In the genomic region with DNA sequence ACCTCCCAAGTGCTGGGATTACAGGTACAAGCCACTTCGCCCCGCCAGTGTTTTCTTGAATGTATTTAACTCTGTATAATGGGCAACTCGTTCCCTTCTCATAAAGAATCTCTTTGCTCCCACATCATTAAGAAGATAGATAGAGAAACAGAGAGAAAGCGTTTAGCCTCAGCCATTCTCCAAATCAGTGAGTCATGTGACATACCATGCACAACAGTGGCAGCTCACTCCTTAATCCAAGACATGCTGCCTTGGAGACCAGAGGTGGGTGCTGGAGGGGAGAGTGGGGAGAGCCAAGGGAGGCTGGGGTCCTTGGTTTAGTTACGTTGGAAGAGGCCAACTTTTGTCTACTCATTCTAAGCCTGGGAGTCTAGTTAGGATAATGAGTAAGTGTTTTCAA, we compare ENCODE assay signal across 19 cellular contexts. TPM values are rescaled to one million over a fixed set of nuclear protein-coding genes. Genes with fewer than 3 reads are reported as not detected.
DNase-seq lines count a peak whose midpoint lies in the region; ATAC-seq, FAIRE-seq and TF ChIP-seq lines count a peak whose summit lies in the region.
"Had no signal": no experiment of that assay in that cellular context is flagged by ENCODE, and none has a peak within 500 bp of the region (broad histone marks: within the 10 kb centered on the region; RNA-seq: fewer than 3 reads in every experiment).

No MANE protein-coding gene starts in this region.

- no peak overlapping the region for H2BK120ac ChIP-seq in neuronal stem cell (ENCODE audit: low read depth, low read length)

- H3K4me3 Mint-ChIP-seq in activated CD4-positive, alpha-beta memory T cell treated with anti-CD3 and anti-CD28 coated beads for 36 hours, result no peak overlapping the region
- H3K4me3 Mint-ChIP-seq: CD4-positive, alpha-beta memory T cell; HFFc6 had no signal

- no peak overlapping the region for H3K9ac ChIP-seq in K562 (ENCODE audit: insufficient read depth in 1 of 2, low read depth in 2 of 2, low read length in 2 of 2)
- H3K9ac ChIP-seq in neuronal stem cell (ENCODE audit: low read depth, low read length, poor library complexity), result no peak overlapping the region

- H3K4me1 Mint-ChIP-seq in activated CD4-positive, alpha-beta memory T cell treated with anti-CD3 and anti-CD28 coated beads for 36 hours (ENCODE audit: low read depth), result peaks cover 3% of the 10 kb centered on the region

- FAIRE-seq in K562 (lab: Jason Lieb, UNC), result no peak
- FAIRE-seq: GM12891, GM18507, H54 had no signal

- TF ChIP-seq RAD21 in K562 (CRISPR knock-in tag; conservative IDR thresholded peaks at IDR 0.05 in 1 of 2, IDR thresholded peaks at IDR 0.05 in 1 of 2), result no peak

- POLR2A ChIA-PET in Panc1 (lab: Charles Lee), result no interaction called here
- POLR2A ChIA-PET in K562 (lab: Yijun Ruan, JAX), result interaction anchor here (0.7 to 1.7 kb wide), 5 partner anchors 11 to 99 kb away, joined by 3 to 6 read pairs (median 4); no protein-coding TSS in a partner anchor
- POLR2A ChIA-PET in activated CD4-positive, alpha-beta memory T cell treated with anti-CD3 and anti-CD28 coated beads for 36 hours (lab: Charles Lee), result no interaction called here

- H2BK12ac ChIP-seq in neuronal stem cell (ENCODE audit: low read length), result no peak overlapping the region

- TF ChIP-seq EP300 in K562 (IDR thresholded peaks at IDR 0.05; ENCODE audit: low read length), result no peak

- H3K36me3 Mint-ChIP-seq in activated CD4-positive, alpha-beta memory T cell treated with anti-CD3 and anti-CD28 coated beads for 36 hours, result no peaks in the 10 kb centered on the region
- H3K36me3 Mint-ChIP-seq: CD4-positive, alpha-beta memory T cell had no signal

- H3K27me3 ChIP-seq in Panc1 (ENCODE audit: control insufficient read depth, insufficient read depth, low read length) (no peaks in the 10 kb centered on the region), K562 (ENCODE audit: control insufficient read depth in 2 of 2, insufficient read depth in 2 of 2, low read length in 2 of 2) (no peaks in the 10 kb centered on the region), neuronal stem cell (ENCODE audit: control insufficient read depth in 3 of 3, insufficient read depth in 3 of 3, low read depth in 1 of 3, low read length in 3 of 3) (peaks cover 0 to 2% (median 0%) of the 10 kb centered on the region in 3 experiments), testis (no peaks in the 10 kb centered on the region)

- H3K9me3 ChIP-seq in Panc1 (ENCODE audit: control insufficient read depth, insufficient read depth, low read depth, low read length) (no peaks in the 10 kb centered on the region), K562 (replicated peaks; ENCODE audit: control insufficient read depth, insufficient read depth, low read depth, low read length) (no peaks in the 10 kb centered on the region), neuronal stem cell (replicated peaks in 1 of 2; ENCODE audit: control insufficient read depth in 2 of 2, insufficient read depth in 1 of 2, low read depth in 1 of 2, low read length in 2 of 2) (no peaks in the 10 kb centered on the region), testis (no peaks in the 10 kb centered on the region)
- H3K9me3 ChIP-seq: HAP-1 had no signal

- H4K91ac ChIP-seq in neuronal stem cell (ENCODE audit: low read depth, low read length, poor library complexity), result no peak overlapping the region

- no peaks in the 10 kb centered on the region for H3K79me2 ChIP-seq in K562 (ENCODE audit: control insufficient read depth, insufficient read depth, low read length)

- H2AK5ac ChIP-seq in neuronal stem cell (ENCODE audit: low read depth, low read length), result peak overlapping the region; percentile 36

- H3K18ac ChIP-seq in neuronal stem cell (ENCODE audit: low read length), result no peak overlapping the region

- H3K27ac Mint-ChIP-seq in activated CD4-positive, alpha-beta memory T cell treated with anti-CD3 and anti-CD28 coated beads for 36 hours, result no peak overlapping the region
- H3K27ac Mint-ChIP-seq: CD4-positive, alpha-beta memory T cell; HFFc6 had no signal

- 23% methylated on average over 5 of the region's 5 CpGs for WGBS in K562 (ENCODE audit: insufficient coverage, low coverage, missing lambda C conversion rate)
- WGBS in neuronal stem cell (ENCODE audit: extremely low coverage in 2 of 2, insufficient read length in 2 of 2, insufficient replicate concordance in 1 of 2), 2 donors, result no CpG with 5 or more reads among the region's 5 CpGs
- WGBS in testis, 2 donors, result 86 to 90% methylated on average over 5 of the region's 5 CpGs

- no peak overlapping the region for H2BK5ac ChIP-seq in neuronal stem cell (ENCODE audit: low read length)

- no peak overlapping the region for H3K23ac ChIP-seq in neuronal stem cell (ENCODE audit: low read depth, low read length, poor library complexity)

- CTCF ChIA-PET in Panc1 (lab: Charles Lee) (no interaction called here), K562 (lab: Yijun Ruan, JAX; ENCODE audit: low intra/inter-chr PET ratio) (no interaction called here)
- CTCF ChIA-PET in activated CD4-positive, alpha-beta memory T cell treated with anti-CD3 and anti-CD28 coated beads for 36 hours (lab: Charles Lee), result no interaction called here

- H3K27ac ChIP-seq in Panc1 (ENCODE audit: low read length) (peak overlapping the region; percentile 81), K562 (ENCODE audit: extremely low read depth, low read depth, low read length) (no peak overlapping the region), neuronal stem cell (replicated peaks; ENCODE audit: low read length) (no peak overlapping the region), testis (no peak overlapping the region)

- H2AFZ ChIP-seq in K562 (ENCODE audit: low read depth, low read length) (peak overlapping the region; percentile 36; the same call in 1 of the 2 replicates), neuronal stem cell (ENCODE audit: low read length) (no peak overlapping the region)

- H3K36me3 ChIP-seq in Panc1 (ENCODE audit: control insufficient read depth, insufficient read depth, low read length) (no peaks in the 10 kb centered on the region), K562 (ENCODE audit: control insufficient read depth, insufficient read depth, low read length) (no peaks in the 10 kb centered on the region), neuronal stem cell (replicated peaks in 1 of 2; ENCODE audit: control insufficient read depth in 2 of 2, insufficient read depth in 2 of 2, low read length in 2 of 2) (no peaks in the 10 kb centered on the region), testis (ENCODE audit: low read depth, missing control alignments) (no peaks in the 10 kb centered on the region)
- H3K36me3 ChIP-seq: HAP-1 had no signal

- H3K4me3 ChIP-seq in Panc1 (ENCODE audit: low read depth in 2 of 2, low read length in 2 of 2), result no peak overlapping the region
- no peak overlapping the region for H3K4me3 ChIP-seq in K562
- H3K4me3 ChIP-seq in neuronal stem cell (ENCODE audit: low read length in 2 of 2), result no peak overlapping the region
- H3K4me3 ChIP-seq in testis, result no peak overlapping the region
- H3K4me3 ChIP-seq: HAP-1 had no signal

- H3K4me1 ChIP-seq in Panc1 (ENCODE audit: control insufficient read depth, insufficient read depth, low read length), result peaks cover 50% of the 10 kb centered on the region
- H3K4me1 ChIP-seq in K562 (replicated peaks in 1 of 2; ENCODE audit: control insufficient read depth in 2 of 2, insufficient read depth in 2 of 2, low read length in 2 of 2), result peaks cover 3 to 5% of the 10 kb centered on the region in 2 experiments; a peak in 2 of 5 replicates
- H3K4me1 ChIP-seq in neuronal stem cell (ENCODE audit: control insufficient read depth in 2 of 2, insufficient read depth in 1 of 2, low read depth in 1 of 2, low read length in 2 of 2), result peaks cover 0 to 5% of the 10 kb centered on the region in 2 donors
- peaks cover 8% of the 10 kb centered on the region for H3K4me1 ChIP-seq in testis

- no peak for ATAC-seq in Panc1
- ATAC-seq in K562, result no peak
- ATAC-seq in HG02610 (IDR thresholded peaks at IDR 0.05; ENCODE audit: unreplicated experiment), result no peak

- no peak for TF ChIP-seq CTCF in Panc1 (IDR thresholded peaks at IDR 0.05)
- no peak for TF ChIP-seq CTCF in K562 (IDR thresholded peaks at IDR 0.05 in 2 of 3, conservative IDR thresholded peaks at IDR 0.05 in 1 of 3; ENCODE audit: insufficient read depth in 2 of 3, low read depth in 1 of 3, low read length in 3 of 3)
- no peak for TF ChIP-seq CTCF in testis (IDR thresholded peaks at IDR 0.05)

- H2BK15ac ChIP-seq in neuronal stem cell (ENCODE audit: low read length), result no peak overlapping the region

- no peak overlapping the region for H4K8ac ChIP-seq in neuronal stem cell (ENCODE audit: low read depth, low read length)

- no peaks in the 10 kb centered on the region for H3K9me1 ChIP-seq in K562 (ENCODE audit: control insufficient read depth, insufficient read depth, low read length)

- no peaks in the 10 kb centered on the region for H4K20me1 ChIP-seq in K562 (replicated peaks; ENCODE audit: control insufficient read depth, insufficient read depth, low read length)

- peaks cover 9% of the 10 kb centered on the region for H3K27me3 Mint-ChIP-seq in activated CD4-positive, alpha-beta memory T cell treated with anti-CD3 and anti-CD28 coated beads for 36 hours

- DNase-seq in Panc1 (ENCODE audit: low read depth, low spot score), result no peak
- DNase-seq in K562 (ENCODE audit: extremely low read depth in 1 of 4, low spot score in 3 of 4), result no peak
- no peak for DNase-seq in neuronal stem cell (ENCODE audit: low spot score)
- DNase-seq in testis, result no peak
- no peak for DNase-seq in activated CD4-positive, alpha-beta memory T cell treated with anti-CD3 and anti-CD28 coated beads for 36 hours
- DNase-seq: C1 segment of cervical spinal cord; Calu3; CD4-positive, alpha-beta memory T cell; COR-L47; DMS53; DMS79 treated with DMSO at 0.1 percent for 48 hours; GF-D8; GOT3; HFFc6 had no signal

- H3K79me1 ChIP-seq in neuronal stem cell (ENCODE audit: low read depth, low read length), result no peaks in the 10 kb centered on the region

- no peak overlapping the region for H3K14ac ChIP-seq in neuronal stem cell (ENCODE audit: low read length)

- in situ Hi-C loops in Panc1 (cut with HindIII; ENCODE audit: low pct_unique_long_range_greater_than_20kb, low sequenced_read_pairs), result no loop called here
- in situ Hi-C loops in K562 (cut with MboI), result no loop called here

- intact Hi-C loops in Panc1 (cut with micrococcal nuclease; ENCODE audit: unreplicated experiment) (loop anchor here (5.0 kb wide), 2 partner anchors 88 to 222 kb away; no protein-coding TSS in a partner anchor), K562 (cut with micrococcal nuclease) (loop anchor here (5.0 kb wide), 1 partner anchor 83 kb away; no protein-coding TSS in a partner anchor), testis (cut with DNase I; ENCODE audit: low total_unique reads) (no loop called here)
- intact Hi-C loops in activated CD4-positive, alpha-beta memory T cell treated with anti-CD3 and anti-CD28 coated beads for 36 hours (cut with micrococcal nuclease), result no loop called here

- H3K9me3 Mint-ChIP-seq in activated CD4-positive, alpha-beta memory T cell treated with anti-CD3 and anti-CD28 coated beads for 36 hours, result no peaks in the 10 kb centered on the region
- H3K9me3 Mint-ChIP-seq: CD4-positive, alpha-beta memory T cell; HFFc6 had no signal

- TF ChIP-seq POLR2A in K562 (conservative IDR thresholded peaks at IDR 0.05), result no peak
- no peak for TF ChIP-seq POLR2A in testis (IDR thresholded peaks at IDR 0.05)

- H3K4me2 ChIP-seq in K562 (ENCODE audit: insufficient read depth, low read length) (no peak overlapping the region), neuronal stem cell (ENCODE audit: insufficient read depth, low read length, poor library complexity, severe bottlenecking) (no peak overlapping the region)

- no peak overlapping the region for H3K4ac ChIP-seq in neuronal stem cell (ENCODE audit: low read length)

- BruUV-seq in Panc1 (replicated peaks; lab: Mats Ljungman, UMichigan) (no TSS peak), K562 (replicated peaks; lab: Mats Ljungman, UMichigan) (no TSS peak)

RNA-seq across cellular contexts. Expression of gene TGIF1, which starts 54.7 kb away (rescaled TPM):
- total RNA-seq in Panc1 (2021; ENCODE audit: unreplicated experiment) (171 TPM), K562 (2014; rRNA removed) (40.1 and 65.8 TPM in 2 replicates), K562 (2014; rRNA removed; fragmentation: Illumina TruSeq; extraction: Trizol) (49.2 and 54.5 TPM in 2 replicates), K562 (2015; rRNA removed; fragmentation: Illumina TruSeq; extraction: Trizol) (43.5 and 47.9 TPM in 2 replicates), K562 (2021) (44.6 and 49.3 TPM in 2 replicates), testis (100 to 1,000 TPM in 1 of 2 donors, 10 to 100 TPM in 1; 66.6 to 117 TPM)
- polyA plus RNA-seq in Panc1 (2012; ENCODE audit: insufficient read length), result 131 TPM
- 63.6 and 121 TPM in 2 replicates for total RNA-seq in K562 (2011; cell fraction: chromatin; rRNA removed; ENCODE audit: low replicate concordance)
- 64.2 and 69.3 TPM in 2 replicates for total RNA-seq in K562 (2011; cell fraction: nucleolus; rRNA removed)
- total RNA-seq in K562 (2011; cell fraction: nucleoplasm; rRNA removed), result 73.3 and 83.1 TPM in 2 replicates
- polyA plus RNA-seq in K562 (2011; rRNA removed) (55.5 and 56.3 TPM in 2 replicates), K562 (2014; fragmentation: Illumina TruSeq; extraction: Trizol) (60.9 and 77.7 TPM in 2 replicates), K562 (2014; fragmentation: Nextera tagmentation; extraction: Ambion mirVana) (10 to 100 TPM; 16.1 to 18.0 TPM), K562 (2014; rRNA removed) (40.6 and 43.7 TPM in 2 replicates), testis (ENCODE audit: insufficient read depth, low read depth, low replicate concordance) (56.1 TPM)
- 68.0 and 84.8 TPM in 2 replicates for polyA plus RNA-seq in K562 (2011; cell fraction: cytosol; rRNA removed)
- 110 and 144 TPM in 2 replicates for polyA plus RNA-seq in K562 (2011; cell fraction: nucleus; rRNA removed)
- 43.2 and 67.0 TPM in 2 replicates for polyA plus RNA-seq in K562 (2012)
- 62.8 and 65.0 TPM in 2 replicates for polyA minus RNA-seq in K562 (2011; rRNA and poly(A)+ RNA removed)
- 20.3 and 31.7 TPM in 2 replicates for polyA minus RNA-seq in K562 (2011; cell fraction: cytosol; rRNA and poly(A)+ RNA removed)
- polyA minus RNA-seq in K562 (2011; cell fraction: nucleus; rRNA and poly(A)+ RNA removed), result 54.0 and 105 TPM in 2 replicates
- polyA plus RNA-seq in neuronal stem cell (2013, experiment 1 of 2), result 85.8 TPM
- polyA plus RNA-seq in neuronal stem cell (2013, experiment 2 of 2), result 86.4 TPM
- total RNA-seq in activated CD4-positive, alpha-beta memory T cell treated with anti-CD3 and anti-CD28 coated beads for 36 hours, result 10 to 100 TPM; 45.9 to 51.4 TPM

Comparison
In these comparisons a context has a peak if more than half of its experiments do, and no peak if none do; other contexts are left out.
1. intact Hi-C loops: an anchor here in Panc1 (5.0 kb wide) and K562 (5.0 kb wide); none called in testis and activated CD4-positive, alpha-beta memory T cell treated with anti-CD3 and anti-CD28 coated beads for 36 hours.